Comparison of ENCODE assay signal across 18 cellular contexts in genomic region chr2:235990344-235990743, GRCh38.
A peak's percentile ranks its signal among the peaks of the same experiment; 100 is the strongest.
DNase-seq lines count a peak whose midpoint lies in the region; ATAC-seq lines count a peak whose summit lies in the region.
"Had no signal": no experiment of that assay in that cellular context is flagged by ENCODE, and none has a peak within 500 bp of the region (broad histone marks: within the 10 kb centered on the region; RNA-seq: fewer than 3 reads in every experiment).

No MANE protein-coding gene starts in this region.

- DNase-seq in Right ventricle myocardium superior (peak; percentile 79), cardiac septum (ENCODE audit: low spot score) (no peak), NCI-H2196 treated with DMSO at 0.1 percent for 48 hours (lab: John Stamatoyannopoulos, UW; ENCODE audit: unreplicated experiment) (peak; percentile 43), right cardiac atrium (peak; percentile 24 to 82 (median 60)), GDM1 (lab: John Stamatoyannopoulos, UW) (no peak)
- DNase-seq: activated CD4-positive, alpha-beta T cell treated with anti-CD3 and anti-CD28 coated beads, Interleukin-2, amount 50 U/mL, for 4 hours; activated naive CD4-positive, alpha-beta T cell treated with anti-CD3 and anti-CD28 coated beads for 36 hours; CD4-positive, alpha-beta memory T cell; erythroblast; NCI-H146; NCI-H526 treated with DMSO at 0.1 percent for 48 hours; SHP77 treated with DMSO at 0.1 percent for 48 hours; stimulated activated naive CD4-positive, alpha-beta T cell treated with Interleukin-2 at 50 U/mL for 16 hours had no signal

- intact Hi-C loops in Right ventricle myocardium superior (cut with DNase I) (no loop called here), cardiac septum (cut with DNase I) (no loop called here), right cardiac atrium (cut with DNase I) (no loop called here)

- H3K4me3 ChIP-seq in right cardiac atrium (ENCODE audit: low read length) = no peak overlapping the region
- H3K4me3 ChIP-seq: lung had no signal

- H3K9me3 ChIP-seq in right cardiac atrium (ENCODE audit: control insufficient read depth, low read length) = no peaks in the 10 kb centered on the region

- H3K27me3 ChIP-seq in right cardiac atrium (ENCODE audit: control insufficient read depth, insufficient read depth) = no peaks in the 10 kb centered on the region

- no peak overlapping the region for H3K27ac ChIP-seq in right cardiac atrium (ENCODE audit: low read length)

- 68% methylated on average over 3 of the region's 3 CpGs for WGBS in right cardiac atrium

- no peaks in the 10 kb centered on the region for H3K4me1 ChIP-seq in right cardiac atrium (ENCODE audit: control insufficient read depth, insufficient read depth, low read length)

- peak; percentile 90 for ATAC-seq in Right ventricle myocardium superior (ENCODE audit: poor library complexity)
- ATAC-seq in right cardiac atrium = peak; percentile 33 to 43
- ATAC-seq in HG03460 (IDR thresholded peaks at IDR 0.05; ENCODE audit: unreplicated experiment) = no peak
- ATAC-seq in HG03439 (IDR thresholded peaks at IDR 0.05; ENCODE audit: unreplicated experiment) = no peak
- ATAC-seq: activated CD4-positive, CD25-positive, alpha-beta regulatory T cell treated with anti-CD3 and anti-CD28 coated beads, Interleukin-2, amount 50 U/mL, for 24 hours; natural killer cell treated with Interleukin-12 subunit alpha and Interleukin-12 subunit beta and Interleukin-15 and Interleukin-18, amount 100 ng/mL, for 72 hours had no signal

Comparison
In these comparisons a context has a peak if more than half of its experiments do, and no peak if none do; other contexts are left out.
1. DNase-seq: peak in Right ventricle myocardium superior (single experiment), NCI-H2196 treated with DMSO at 0.1 percent for 48 hours (single experiment) and right cardiac atrium (3 of 3); none in cardiac septum (single experiment) and GDM1 (single experiment).
2. ATAC-seq: peak in Right ventricle myocardium superior (single experiment) and right cardiac atrium (2 of 2); none in HG03460 (single experiment) and HG03439 (single experiment).